ENCODE assay signal across 21 cellular contexts in the genomic region with DNA sequence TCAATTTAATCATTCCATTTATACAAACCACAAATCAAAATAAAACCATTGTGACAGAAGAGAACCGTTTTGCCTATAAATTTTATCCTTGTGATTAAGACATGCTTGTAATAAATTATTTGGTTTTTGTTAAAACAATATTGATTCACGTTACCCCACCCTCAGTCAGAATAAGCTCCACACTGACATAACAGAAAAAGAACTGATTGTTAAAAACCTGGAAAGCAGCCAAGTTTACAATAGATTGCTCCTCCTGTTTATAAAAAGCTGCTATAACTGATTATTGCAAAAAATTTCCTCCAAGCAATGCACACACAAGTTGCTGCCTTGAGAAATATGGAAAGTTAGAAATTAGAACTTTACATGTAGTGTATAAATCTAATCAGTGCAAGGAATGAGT.
DNase-seq lines count a peak whose midpoint lies in the region; ATAC-seq, FAIRE-seq and TF ChIP-seq lines count a peak whose summit lies in the region.
"Had no signal": no experiment of that assay in that cellular context is flagged by ENCODE, and none has a peak within 500 bp of the region (broad histone marks: within the 10 kb centered on the region; RNA-seq: fewer than 3 reads in every experiment).

No MANE protein-coding gene starts in this region.

- intact Hi-C loops in Calu3 (cut with micrococcal nuclease; ENCODE audit: unreplicated experiment), result no loop called here
- intact Hi-C loops in natural killer cell (cut with micrococcal nuclease), result no loop called here

- H3K4me1 Mint-ChIP-seq in Calu3 (ENCODE audit: low read depth, unreplicated experiment), result peaks cover 32% of the 10 kb centered on the region
- H3K4me1 Mint-ChIP-seq in natural killer cell, result no peaks in the 10 kb centered on the region

- H3K9me3 Mint-ChIP-seq in Calu3 (ENCODE audit: low read depth, unreplicated experiment) (no peaks in the 10 kb centered on the region), natural killer cell (no peaks in the 10 kb centered on the region)
- H3K9me3 Mint-ChIP-seq: CD8-positive, alpha-beta T cell; neural progenitor cell; T-cell had no signal

- H3K27me3 Mint-ChIP-seq in Calu3 (ENCODE audit: unreplicated experiment) (no peaks in the 10 kb centered on the region), natural killer cell (ENCODE audit: low read depth in 2 of 2) (peaks cover 33 to 44% of the 10 kb centered on the region in 2 donors)

- DNase-seq in Calu3 (no peak), HT-29 (ENCODE audit: low spot score) (peak; percentile 1), NCI-H748 (lab: John Stamatoyannopoulos, UW; ENCODE audit: unreplicated experiment) (peak; percentile 87), frontal cortex (ENCODE audit: low spot score in 2 of 2) (no peak), GM10248 (ENCODE audit: extremely low spot score) (no peak), natural killer cell (no peak)
- DNase-seq: CD8-positive, alpha-beta T cell; heart left ventricle; left ventricle myocardium superior; NCI-H510A; psoas muscle; stimulated activated CD4-positive, alpha-beta T cell treated with anti-CD3 and anti-CD28 coated beads, Interleukin-4, amount 100 ng/mL, for 24 hours; T-cell; upper lobe of right lung had no signal

- CTCF ChIA-PET in Calu3 (lab: Charles Lee), result no interaction called here
- CTCF ChIA-PET in GM10248 (lab: Yijun Ruan, JAX), result no interaction called here

- peak; percentile 44 for FAIRE-seq in frontal cortex (lab: Jason Lieb, UNC)
- FAIRE-seq: H1, TTC549 had no signal

- no TSS peak for BruUV-seq in Calu3 (replicated peaks; lab: Mats Ljungman, UMichigan)

- POLR2A ChIA-PET in GM10248 (lab: Yijun Ruan, JAX), result no interaction called here

- no peak for TF ChIP-seq CTCF in Calu3 (IDR thresholded peaks at IDR 0.05; ENCODE audit: unreplicated experiment)
- TF ChIP-seq CTCF in GM10248 (IDR thresholded peaks at IDR 0.05; ENCODE audit: control extremely low read depth, extremely low read depth, low read depth, missing control alignments), result no peak
- TF ChIP-seq CTCF in natural killer cell (IDR thresholded peaks at IDR 0.05), result no peak

- H3K27ac Mint-ChIP-seq in Calu3 (ENCODE audit: unreplicated experiment) (no peak overlapping the region), natural killer cell (no peak overlapping the region)
- H3K27ac Mint-ChIP-seq: activated naive CD4-positive, alpha-beta T cell treated with anti-CD3 and anti-CD28 coated beads, Interleukin-2, amount 50 U/mL, for 72 hours; activated T-helper 1 cell treated with anti-CD3 and anti-CD28 coated beads, Interleukin-12 subunit alpha, Interleukin-12 subunit beta, Interleukin-2, Interleukin-4 antibody, amounts not matched to agents 30 ng/mL and 10 ng/mL and 1 ng/mL, durations not matched to agents 14 hours and 24 hours and 36 hours; CD8-positive, alpha-beta T cell; neural progenitor cell; T-cell had no signal

- no peak for ATAC-seq in HG03135 (IDR thresholded peaks at IDR 0.05; ENCODE audit: unreplicated experiment)
- ATAC-seq in natural killer cell, result no peak
- ATAC-seq: activated naive CD4-positive, alpha-beta T cell treated with anti-CD3 and anti-CD28 coated beads, Interleukin-2, amount 50 U/mL, for 72 hours; CD8-positive, alpha-beta T cell; heart left ventricle; left ventricle myocardium superior; psoas muscle; Right ventricle myocardium inferior; T-cell; upper lobe of right lung had no signal

- H3K36me3 Mint-ChIP-seq in Calu3 (ENCODE audit: insufficient read depth, unreplicated experiment), result no peaks in the 10 kb centered on the region
- H3K36me3 Mint-ChIP-seq in natural killer cell, result no peaks in the 10 kb centered on the region
- H3K36me3 Mint-ChIP-seq: CD8-positive, alpha-beta T cell; neural progenitor cell; T-cell had no signal

- H3K4me3 Mint-ChIP-seq in Calu3 (ENCODE audit: low read depth, unreplicated experiment), result peak overlapping the region; percentile 19
- H3K4me3 Mint-ChIP-seq in natural killer cell, result no peak overlapping the region
- H3K4me3 Mint-ChIP-seq: activated T-helper 1 cell treated with anti-CD3 and anti-CD28 coated beads, Interleukin-12 subunit alpha, Interleukin-12 subunit beta, Interleukin-2, Interleukin-4 antibody, amounts not matched to agents 30 ng/mL and 10 ng/mL and 1 ng/mL, durations not matched to agents 14 hours and 24 hours and 36 hours; CD8-positive, alpha-beta T cell; neural progenitor cell; T-cell had no signal

Comparison
In these comparisons a context has a peak if more than half of its experiments do, and no peak if none do; other contexts are left out.
1. DNase-seq: peak in HT-29 (single experiment) and NCI-H748 (single experiment); none in Calu3 (single experiment), frontal cortex (0 of 2), GM10248 (single experiment) and natural killer cell (single experiment).